Comparison of ENCODE assay signal across 14 cellular contexts in the genomic region with DNA sequence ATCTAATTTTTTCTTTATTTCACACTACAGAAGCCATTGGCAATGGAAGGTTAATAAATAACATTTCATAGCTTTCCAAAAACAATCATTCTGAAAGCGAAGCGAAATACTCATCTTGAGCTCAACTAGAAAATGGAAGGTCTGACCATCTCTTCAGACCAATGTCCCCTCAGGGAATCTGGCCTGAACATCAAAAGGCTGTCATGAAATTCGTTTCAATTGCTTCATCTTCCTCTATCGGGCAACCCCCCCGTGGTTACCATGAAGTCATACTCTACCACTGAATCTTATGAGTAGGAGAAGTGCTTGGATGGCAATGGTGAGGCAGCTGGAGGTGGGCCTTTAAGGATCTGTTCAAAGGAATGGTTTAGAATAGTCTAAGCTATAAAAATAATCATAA. TPM values are rescaled to one million over a fixed set of nuclear protein-coding genes. Genes with fewer than 3 reads are reported as not detected.
DNase-seq lines count a peak whose midpoint lies in the region; ATAC-seq lines count a peak whose summit lies in the region.
"Had no signal": no experiment of that assay in that cellular context is flagged by ENCODE, and none has a peak within 500 bp of the region (broad histone marks: within the 10 kb centered on the region; RNA-seq: fewer than 3 reads in every experiment).

No MANE protein-coding gene starts in this region.

- POLR2A ChIA-PET in activated CD8-positive, alpha-beta T cell treated with anti-CD3 and anti-CD28 coated beads, Interleukin-2, amount 10 ng/mL, durations not matched to agents 7 days and 5 days (lab: Charles Lee): interaction anchor here (1.1 to 7.4 kb wide), 8 partner anchors 9 to 432 kb away, joined by 3 to 258 read pairs (median 4); a partner anchor contains a TSS

- H3K9me3 Mint-ChIP-seq in activated CD8-positive, alpha-beta T cell treated with anti-CD3 and anti-CD28 coated beads, Interleukin-2, amount 10 ng/mL, durations not matched to agents 7 days and 5 days (ENCODE audit: insufficient read depth): no peaks in the 10 kb centered on the region
- H3K9me3 Mint-ChIP-seq in stimulated activated naive CD8-positive, alpha-beta T cell treated with anti-CD3 and anti-CD28 coated beads, Interleukin-15, Interleukin-2, amounts not matched to agents 100 ng/mL and 50 ng/mL, for 24 hours: peaks cover 4% of the 10 kb centered on the region

- no peaks in the 10 kb centered on the region for H3K27me3 Mint-ChIP-seq in activated CD8-positive, alpha-beta T cell treated with anti-CD3 and anti-CD28 coated beads, Interleukin-2, amount 10 ng/mL, durations not matched to agents 7 days and 5 days (ENCODE audit: low read depth)
- no peaks in the 10 kb centered on the region for H3K27me3 Mint-ChIP-seq in stimulated activated naive CD8-positive, alpha-beta T cell treated with anti-CD3 and anti-CD28 coated beads, Interleukin-15, Interleukin-2, amounts not matched to agents 100 ng/mL and 50 ng/mL, for 24 hours

- CTCF ChIA-PET in activated CD8-positive, alpha-beta T cell treated with anti-CD3 and anti-CD28 coated beads, Interleukin-2, amount 10 ng/mL, durations not matched to agents 7 days and 5 days (lab: Charles Lee): interaction anchor here (0.8 to 6.0 kb wide), 17 partner anchors 9 to 164 kb away, joined by 3 to 40 read pairs (median 7); a partner anchor contains a TSS

- ATAC-seq in HG03432 (IDR thresholded peaks at IDR 0.05; ENCODE audit: unreplicated experiment) (peak; percentile 17), Right ventricle myocardium superior (ENCODE audit: poor library complexity) (no peak)
- ATAC-seq in activated CD8-positive, alpha-beta T cell treated with anti-CD3 and anti-CD28 coated beads, Interleukin-2, amount 10 ng/mL, durations not matched to agents 7 days and 5 days: no peak
- ATAC-seq: HCT116 had no signal

- H3K4me1 Mint-ChIP-seq in activated CD8-positive, alpha-beta T cell treated with anti-CD3 and anti-CD28 coated beads, Interleukin-2, amount 10 ng/mL, durations not matched to agents 7 days and 5 days (ENCODE audit: low read depth): peaks cover 96% of the 10 kb centered on the region
- peaks cover 100% of the 10 kb centered on the region for H3K4me1 Mint-ChIP-seq in stimulated activated naive CD8-positive, alpha-beta T cell treated with anti-CD3 and anti-CD28 coated beads, Interleukin-15, Interleukin-2, amounts not matched to agents 100 ng/mL and 50 ng/mL, for 24 hours (ENCODE audit: low read depth)

- no peak overlapping the region for H3K4me3 Mint-ChIP-seq in activated CD8-positive, alpha-beta T cell treated with anti-CD3 and anti-CD28 coated beads, Interleukin-2, amount 10 ng/mL, durations not matched to agents 7 days and 5 days
- peak overlapping the region; percentile 40 for H3K4me3 Mint-ChIP-seq in stimulated activated naive CD8-positive, alpha-beta T cell treated with anti-CD3 and anti-CD28 coated beads, Interleukin-15, Interleukin-2, amounts not matched to agents 100 ng/mL and 50 ng/mL, for 24 hours

- peak overlapping the region; percentile 65 for H3K27ac Mint-ChIP-seq in activated CD8-positive, alpha-beta T cell treated with anti-CD3 and anti-CD28 coated beads, Interleukin-2, amount 10 ng/mL, durations not matched to agents 7 days and 5 days
- H3K27ac Mint-ChIP-seq in stimulated activated naive CD8-positive, alpha-beta T cell treated with anti-CD3 and anti-CD28 coated beads, Interleukin-15, Interleukin-2, amounts not matched to agents 100 ng/mL and 50 ng/mL, for 24 hours: peak overlapping the region; percentile 100

- H3K36me3 Mint-ChIP-seq in activated CD8-positive, alpha-beta T cell treated with anti-CD3 and anti-CD28 coated beads, Interleukin-2, amount 10 ng/mL, durations not matched to agents 7 days and 5 days (ENCODE audit: low read depth): peaks cover 20% of the 10 kb centered on the region
- H3K36me3 Mint-ChIP-seq in stimulated activated naive CD8-positive, alpha-beta T cell treated with anti-CD3 and anti-CD28 coated beads, Interleukin-15, Interleukin-2, amounts not matched to agents 100 ng/mL and 50 ng/mL, for 24 hours (ENCODE audit: low read depth): peaks cover 27% of the 10 kb centered on the region

- DNase-seq in stimulated activated CD4-positive, alpha-beta T cell treated with anti-CD3 and anti-CD28 coated beads, Interleukin-12 subunit alpha, Interleukin-12 subunit beta, amount 100 ng/mL, for 4 hours: peak; percentile 34
- DNase-seq in stimulated activated CD4-positive, alpha-beta T cell treated with anti-CD3 and anti-CD28 coated beads, Interleukin-2, amount 100 ng/mL, for 48 hours: no peak
- no peak for DNase-seq in activated CD8-positive, alpha-beta T cell treated with anti-CD3 and anti-CD28 coated beads, Interleukin-2, amount 10 ng/mL, durations not matched to agents 7 days and 5 days
- no peak for DNase-seq in Right ventricle myocardium superior
- no peak for DNase-seq in activated CD4-positive, CD25-positive, alpha-beta regulatory T cell treated with anti-CD3 and anti-CD28 coated beads, Interleukin-2, amount 50 U/mL, for 72 hours
- no peak for DNase-seq in NCI-H82 treated with DMSO at 0.1 percent for 48 hours (lab: John Stamatoyannopoulos, UW; ENCODE audit: unreplicated experiment)
- DNase-seq: central memory CD4-positive, alpha-beta T cell; EL; esophagus squamous epithelium; NCI-H510A; upper lobe of left lung had no signal

- intact Hi-C loops in Right ventricle myocardium superior (cut with DNase I): no loop called here

RNA-seq across cellular contexts. Expression of a gene that starts 22.9 kb away (rescaled TPM):
- total RNA-seq in activated CD8-positive, alpha-beta T cell treated with anti-CD3 and anti-CD28 coated beads, Interleukin-2, amount 10 ng/mL, durations not matched to agents 7 days and 5 days: 100 to 1,000 TPM; 222 to 227 TPM
- 1.1 TPM for total RNA-seq in Right ventricle myocardium superior

Comparison
In these comparisons a context has a peak if more than half of its experiments do, and no peak if none do; other contexts are left out.
1. RNA of a gene that starts 22.9 kb away (total RNA-seq): 222 to 227 TPM in activated CD8-positive, alpha-beta T cell treated with anti-CD3 and anti-CD28 coated beads, Interleukin-2, amount 10 ng/mL, durations not matched to agents 7 days and 5 days; 1.1 TPM in Right ventricle myocardium superior (single experiment); every median in the first group is over 100 times any median in the second.